Comparison of ENCODE assay signal across 8 cellular contexts in genomic region chr20:7980332-7981046, GRCh38. TPM values are rescaled to one million over a fixed set of nuclear protein-coding genes. Genes with fewer than 3 reads are reported as not detected.
DNase-seq lines count a peak whose midpoint lies in the region; ATAC-seq and TF ChIP-seq lines count a peak whose summit lies in the region.

No MANE protein-coding gene starts in this region.

- H3K27me3 Mint-ChIP-seq in CD4-positive, alpha-beta memory T cell = no peaks in the 10 kb centered on the region
- no peaks in the 10 kb centered on the region for H3K27me3 Mint-ChIP-seq in endodermal cell (ENCODE audit: insufficient read depth)
- H3K27me3 Mint-ChIP-seq in naive thymus-derived CD4-positive, alpha-beta T cell = no peaks in the 10 kb centered on the region

- intact Hi-C loops in CD4-positive, alpha-beta memory T cell (cut with micrococcal nuclease) = loop anchor here (2.0 kb wide), 1 partner anchor 740 kb away; no protein-coding TSS in a partner anchor
- intact Hi-C loops in PC-9 (cut with micrococcal nuclease; ENCODE audit: unreplicated experiment) = no loop called here
- intact Hi-C loops in naive thymus-derived CD4-positive, alpha-beta T cell (cut with micrococcal nuclease) = loop anchor here in 1 of 2 donors (1.0 kb wide), 1 partner anchor 39 kb away; the partner anchor contains the start of gene TMX4

- peak overlapping the region in 6 of 7 donors; percentile 0 to 86 (median 43) for H3K27ac Mint-ChIP-seq in CD4-positive, alpha-beta memory T cell
- H3K27ac Mint-ChIP-seq in endodermal cell = no peak overlapping the region
- peak overlapping the region in 7 of 9 donors; percentile 19 to 78 (median 44) for H3K27ac Mint-ChIP-seq in naive thymus-derived CD4-positive, alpha-beta T cell

- no peaks in the 10 kb centered on the region for H3K9me3 Mint-ChIP-seq in CD4-positive, alpha-beta memory T cell
- H3K9me3 Mint-ChIP-seq in endodermal cell = no peaks in the 10 kb centered on the region
- peaks cover 0 to 1% (median 0%) of the 10 kb centered on the region in 11 donors for H3K9me3 Mint-ChIP-seq in naive thymus-derived CD4-positive, alpha-beta T cell

- peaks cover 29% of the 10 kb centered on the region for H3K36me3 ChIP-seq in CD4-positive, alpha-beta memory T cell (ENCODE audit: insufficient read depth, low read length)
- no peaks in the 10 kb centered on the region for H3K36me3 ChIP-seq in PC-9 (ENCODE audit: low read depth)
- H3K36me3 ChIP-seq in endodermal cell (ENCODE audit: control insufficient read depth, insufficient read depth, low read length) = no peaks in the 10 kb centered on the region
- H3K36me3 ChIP-seq in naive thymus-derived CD4-positive, alpha-beta T cell (ENCODE audit: control insufficient read depth in 2 of 3, insufficient read depth in 3 of 3, low read length in 3 of 3) = peaks cover 0 to 19% (median 0%) of the 10 kb centered on the region in 3 experiments

- peak; percentile 44 for TF ChIP-seq CTCF in PC-9 (conservative IDR thresholded peaks at IDR 0.05)
- TF ChIP-seq CTCF in endodermal cell (conservative IDR thresholded peaks at IDR 0.05) = peak; percentile 79

- H3K4me1 Mint-ChIP-seq in CD4-positive, alpha-beta memory T cell = peaks cover 12 to 23% (median 16%) of the 10 kb centered on the region in 4 donors
- peaks cover 34% of the 10 kb centered on the region for H3K4me1 Mint-ChIP-seq in endodermal cell
- H3K4me1 Mint-ChIP-seq in naive thymus-derived CD4-positive, alpha-beta T cell = peaks cover 8 to 19% (median 10%) of the 10 kb centered on the region in 7 donors

- no peak overlapping the region for H3K27ac ChIP-seq in CD4-positive, alpha-beta memory T cell (ENCODE audit: low read depth, low read length)
- H3K27ac ChIP-seq in PC-9 = no peak overlapping the region
- H3K27ac ChIP-seq in endodermal cell (ENCODE audit: low read depth, low read length) = no peak overlapping the region
- H3K27ac ChIP-seq in naive thymus-derived CD4-positive, alpha-beta T cell (ENCODE audit: low read depth, low read length) = no peak overlapping the region

- no peak overlapping the region for H3K4me3 Mint-ChIP-seq in CD4-positive, alpha-beta memory T cell
- H3K4me3 Mint-ChIP-seq in endodermal cell = no peak overlapping the region
- no peak overlapping the region for H3K4me3 Mint-ChIP-seq in naive thymus-derived CD4-positive, alpha-beta T cell

- POLR2A ChIA-PET in CD4-positive, alpha-beta memory T cell (lab: Charles Lee; ENCODE audit: partially characterized antibody) = no interaction called here
- POLR2A ChIA-PET in PC-9 (lab: Charles Lee; ENCODE audit: unreplicated experiment) = no interaction called here
- POLR2A ChIA-PET in naive thymus-derived CD4-positive, alpha-beta T cell (lab: Charles Lee) = no interaction called here

- no peak overlapping the region for H2AFZ ChIP-seq in PC-9

- BruUV-seq in PC-9 (replicated peaks; lab: Mats Ljungman, UMichigan) = no TSS peak

- no peaks in the 10 kb centered on the region; the same call in 1 of the 2 replicates for H3K9me2 ChIP-seq in PC-9 (ENCODE audit: insufficient read depth)

- no peaks in the 10 kb centered on the region for H4K20me1 ChIP-seq in PC-9 (ENCODE audit: insufficient read depth)

- peaks cover 43 to 55% of the 10 kb centered on the region in 2 donors for H3K36me3 Mint-ChIP-seq in CD4-positive, alpha-beta memory T cell
- peaks cover 6% of the 10 kb centered on the region for H3K36me3 Mint-ChIP-seq in endodermal cell (ENCODE audit: low read depth)
- peaks cover 11 to 37% (median 18%) of the 10 kb centered on the region in 5 donors for H3K36me3 Mint-ChIP-seq in naive thymus-derived CD4-positive, alpha-beta T cell

- no peaks in the 10 kb centered on the region for H3K4me1 ChIP-seq in CD4-positive, alpha-beta memory T cell (ENCODE audit: insufficient read depth, low read length)
- H3K4me1 ChIP-seq in PC-9 (replicated peaks; ENCODE audit: insufficient read depth) (no peaks in the 10 kb centered on the region), endodermal cell (ENCODE audit: control insufficient read depth, insufficient read depth, low read length) (peaks cover 3% of the 10 kb centered on the region)
- no peaks in the 10 kb centered on the region for H3K4me1 ChIP-seq in naive thymus-derived CD4-positive, alpha-beta T cell (ENCODE audit: control insufficient read depth in 2 of 2, insufficient read depth in 2 of 2, low read length in 2 of 2)

- no peaks in the 10 kb centered on the region for H3K9me3 ChIP-seq in CD4-positive, alpha-beta memory T cell (ENCODE audit: control insufficient read depth in 1 of 2, low read length in 2 of 2)
- H3K9me3 ChIP-seq in PC-9 (ENCODE audit: insufficient read depth, low read depth) (no peaks in the 10 kb centered on the region), endodermal cell (ENCODE audit: control insufficient read depth, low read length) (no peaks in the 10 kb centered on the region)
- H3K9me3 ChIP-seq in naive thymus-derived CD4-positive, alpha-beta T cell (ENCODE audit: control insufficient read depth in 2 of 3, low read length in 3 of 3) = no peaks in the 10 kb centered on the region

- H3K79me2 ChIP-seq in PC-9 (ENCODE audit: low read depth) = no peaks in the 10 kb centered on the region

- ATAC-seq in GM18519 (IDR thresholded peaks at IDR 0.05; ENCODE audit: low FRiP score, unreplicated experiment) = peak; percentile 58
- peak; percentile 80 for ATAC-seq in HG03103 (IDR thresholded peaks at IDR 0.05; ENCODE audit: low read depth, unreplicated experiment)
- no peak for ATAC-seq in naive thymus-derived CD4-positive, alpha-beta T cell

- CTCF ChIA-PET in CD4-positive, alpha-beta memory T cell (lab: Charles Lee; ENCODE audit: partially characterized antibody) = interaction anchor here (0.9 to 1.7 kb wide), 3 partner anchors 36 to 741 kb away, joined by 4 to 5 read pairs (median 5); partner anchors contain the start of gene TMX4
- CTCF ChIA-PET in PC-9 (lab: Charles Lee) = no interaction called here
- CTCF ChIA-PET in naive thymus-derived CD4-positive, alpha-beta T cell (lab: Charles Lee) = interaction anchor here (0.6 to 0.7 kb wide), 2 partner anchors 45 to 86 kb away, joined by 3 read pairs; no protein-coding TSS in a partner anchor

- no peaks in the 10 kb centered on the region for H3K27me3 ChIP-seq in CD4-positive, alpha-beta memory T cell (ENCODE audit: insufficient read depth, low read length)
- H3K27me3 ChIP-seq in PC-9 (ENCODE audit: insufficient read depth, low read depth) (no peaks in the 10 kb centered on the region), endodermal cell (ENCODE audit: control insufficient read depth, insufficient read depth, low read length, poor library complexity, severe bottlenecking) (no peaks in the 10 kb centered on the region)
- H3K27me3 ChIP-seq in naive thymus-derived CD4-positive, alpha-beta T cell (ENCODE audit: control insufficient read depth in 2 of 2, insufficient read depth in 2 of 2, low read length in 2 of 2) = no peaks in the 10 kb centered on the region

- no peak overlapping the region for H3K9ac ChIP-seq in endodermal cell (ENCODE audit: extremely low read depth, low read length, poor library complexity, severe bottlenecking)

- 76 to 77% methylated on average over 8 to 10 of the region's 10 CpGs for WGBS in endodermal cell (ENCODE audit: insufficient coverage in 1 of 2, insufficient read length in 1 of 2), 2 experiments

- H3F3A ChIP-seq in PC-9 (ENCODE audit: insufficient read depth, low read depth) = no peaks in the 10 kb centered on the region

- DNase-seq in CD4-positive, alpha-beta memory T cell = peak in 3 of 5 donors; percentile 2 to 8 (median 2)
- DNase-seq in PC-9 = peak in 1 of 2 experiments; percentile 2
- DNase-seq in endodermal cell = peak; percentile 53
- peak in 5 of 9 donors; percentile 0 to 21 (median 1) for DNase-seq in naive thymus-derived CD4-positive, alpha-beta T cell
- DNase-seq in mucosa of gallbladder (ENCODE audit: low spot score) = no peak
- no peak for DNase-seq in COR-L47 (lab: John Stamatoyannopoulos, UW)

- no peak overlapping the region for H3K4me3 ChIP-seq in CD4-positive, alpha-beta memory T cell (ENCODE audit: low read length in 2 of 2)
- H3K4me3 ChIP-seq in PC-9 = no peak overlapping the region
- H3K4me3 ChIP-seq in endodermal cell (ENCODE audit: low read length) = no peak overlapping the region
- H3K4me3 ChIP-seq in naive thymus-derived CD4-positive, alpha-beta T cell (ENCODE audit: low read length) = no peak overlapping the region

- no peak overlapping the region for H3K4me2 ChIP-seq in PC-9

RNA-seq across cellular contexts. Expression of gene TMX4, which starts 39.1 kb away (rescaled TPM):
- 10 to 100 TPM; 71.6 to 74.6 TPM for total RNA-seq in CD4-positive, alpha-beta memory T cell
- polyA plus RNA-seq in CD4-positive, alpha-beta memory T cell = 10 to 100 TPM; 62.5 to 72.5 TPM
- total RNA-seq in PC-9 (2021) = 7.5 and 9.2 TPM in 2 replicates
- total RNA-seq in endodermal cell = 10 to 100 TPM; 19.1 to 21.2 TPM
- 13.3 TPM for polyA plus RNA-seq in endodermal cell (2013, experiment 1 of 2)
- polyA plus RNA-seq in endodermal cell (2013, experiment 2 of 2) = 14.2 TPM
- total RNA-seq in naive thymus-derived CD4-positive, alpha-beta T cell = 10 to 100 TPM; 32.1 to 45.5 (median 39.7) TPM
- 10 to 100 TPM; 32.4 to 34.7 TPM for polyA plus RNA-seq in naive thymus-derived CD4-positive, alpha-beta T cell
- 70.2 TPM for total RNA-seq in mucosa of gallbladder

RNA-seq across cellular contexts. Expression of gene HAO1, which starts 40.2 kb away (rescaled TPM):
- not detected for total RNA-seq in CD4-positive, alpha-beta memory T cell
- not detected for polyA plus RNA-seq in CD4-positive, alpha-beta memory T cell
- total RNA-seq in PC-9 (2021) = not detected in 2 replicates
- not detected for total RNA-seq in endodermal cell
- not detected for polyA plus RNA-seq in endodermal cell (2013, experiment 1 of 2)
- polyA plus RNA-seq in endodermal cell (2013, experiment 2 of 2) = not detected
- not detected for total RNA-seq in naive thymus-derived CD4-positive, alpha-beta T cell
- not detected for polyA plus RNA-seq in naive thymus-derived CD4-positive, alpha-beta T cell
- total RNA-seq in mucosa of gallbladder = 2.7 TPM

Comparison
In these comparisons a context has a peak if more than half of its experiments do, and no peak if none do; other contexts are left out.
1. DNase-seq: peak in CD4-positive, alpha-beta memory T cell (3 of 5), endodermal cell (single experiment) and naive thymus-derived CD4-positive, alpha-beta T cell (5 of 9); none in mucosa of gallbladder (single experiment) and COR-L47 (single experiment).